In genomic region chr3:174596447-174596982, GRCh38 we compare ENCODE assay signal across 21 cellular contexts.
A peak's percentile ranks its signal among the peaks of the same experiment; 100 is the strongest.
DNase-seq lines count a peak whose midpoint lies in the region; ATAC-seq, FAIRE-seq and TF ChIP-seq lines count a peak whose summit lies in the region.
"Had no signal": no experiment of that assay in that cellular context is flagged by ENCODE, and none has a peak within 500 bp of the region (broad histone marks: within the 10 kb centered on the region; RNA-seq: fewer than 3 reads in every experiment).

No MANE protein-coding gene starts in this region.

- H3K9ac ChIP-seq in SK-N-SH: no peak overlapping the region
- H3K9ac ChIP-seq in astrocyte (ENCODE audit: low read length): no peak overlapping the region

- H3K36me3 Mint-ChIP-seq in astrocyte (ENCODE audit: low read depth, unreplicated experiment): no peaks in the 10 kb centered on the region
- H3K36me3 Mint-ChIP-seq: CD4-positive, alpha-beta memory T cell had no signal

- no peak for FAIRE-seq in astrocyte (lab: Jason Lieb, UNC)
- FAIRE-seq: A204.1, D721Med, G401.6, GM12892, GM19239 had no signal

- no peaks in the 10 kb centered on the region for H3K4me1 Mint-ChIP-seq in astrocyte (ENCODE audit: low read depth, unreplicated experiment)
- H3K4me1 Mint-ChIP-seq: CD4-positive, alpha-beta memory T cell had no signal

- H4K20me1 ChIP-seq in SK-N-SH (ENCODE audit: insufficient read depth) (no peaks in the 10 kb centered on the region), astrocyte (ENCODE audit: insufficient read depth, low read length) (no peaks in the 10 kb centered on the region)

- H3K79me2 ChIP-seq in SK-N-SH (ENCODE audit: insufficient read depth) (no peaks in the 10 kb centered on the region), astrocyte (ENCODE audit: insufficient read depth, low read length) (no peaks in the 10 kb centered on the region)

- H3K27ac Mint-ChIP-seq in astrocyte (ENCODE audit: unreplicated experiment): no peak overlapping the region
- H3K27ac Mint-ChIP-seq: CD4-positive, alpha-beta memory T cell; HFFc6 had no signal

- POLR2A ChIA-PET in SK-N-SH (lab: Yijun Ruan, JAX): no interaction called here

- H3K27ac ChIP-seq in SK-N-SH (ENCODE audit: low read depth in 2 of 2, low read length in 1 of 2) (no peak overlapping the region), astrocyte (ENCODE audit: low read depth, low read length) (no peak overlapping the region)
- H3K27ac ChIP-seq: C4-2B had no signal

- H3K4me3 ChIP-seq in SK-N-SH (ENCODE audit: low read depth in 2 of 2, low read length in 1 of 2): no peak overlapping the region
- H3K4me3 ChIP-seq in astrocyte (ENCODE audit: insufficient read depth, low read depth, low read length): no peak overlapping the region

- ATAC-seq in SK-N-SH treated with all-trans-retinoic acid at 6 μM for 48 hours: no peak
- ATAC-seq in GM18868 (IDR thresholded peaks at IDR 0.05; ENCODE audit: unreplicated experiment): peak; percentile 41
- no peak for ATAC-seq in Right ventricle myocardium superior (ENCODE audit: poor library complexity)
- no peak for ATAC-seq in GM21515 (IDR thresholded peaks at IDR 0.05; ENCODE audit: unreplicated experiment)

- H2AFZ ChIP-seq in SK-N-SH (ENCODE audit: low read depth) (no peak overlapping the region), astrocyte (ENCODE audit: low read depth, low read length) (no peak overlapping the region)

- CTCF ChIA-PET in SK-N-SH (lab: Yijun Ruan, JAX): interaction anchor here (1.1 kb wide), 1 partner anchor 37 kb away, joined by 3 read pairs; no protein-coding TSS in a partner anchor

- no peaks in the 10 kb centered on the region for H3K9me2 ChIP-seq in SK-N-SH

- TF ChIP-seq CTCF in SK-N-SH (IDR thresholded peaks at IDR 0.05) (no peak), astrocyte (IDR thresholded peaks at IDR 0.05; ENCODE audit: insufficient read depth, low read depth, low read length) (no peak)

- DNase-seq in SK-N-SH: no peak
- DNase-seq in MV-4-11 (lab: John Stamatoyannopoulos, UW): peak; percentile 24
- DNase-seq in astrocyte (ENCODE audit: low read depth): peak; percentile 3
- DNase-seq in Right ventricle myocardium superior: no peak
- DNase-seq: BE2C; CD4-positive, alpha-beta memory T cell; DMS153; DMS79 treated with DMSO at 0.1 percent for 48 hours; EL; HCEC 1CT; HFFc6; IMR-90 had no signal

- H3K9me3 ChIP-seq in SK-N-SH (no peaks in the 10 kb centered on the region), astrocyte (ENCODE audit: insufficient read depth, low read depth, low read length) (no peaks in the 10 kb centered on the region)
- H3K9me3 ChIP-seq: BE2C had no signal

- intact Hi-C loops in Right ventricle myocardium superior (cut with DNase I): no loop called here

- H3K4me3 Mint-ChIP-seq in astrocyte (ENCODE audit: unreplicated experiment): no peak overlapping the region
- H3K4me3 Mint-ChIP-seq: CD4-positive, alpha-beta memory T cell; HFFc6 had no signal

- 77% methylated on average over 2 of the region's 2 CpGs for WGBS in SK-N-SH (ENCODE audit: low lambda C conversion rate)

- no peak overlapping the region for H3K4me2 ChIP-seq in SK-N-SH
- H3K4me2 ChIP-seq in astrocyte (ENCODE audit: low read length): no peak overlapping the region

- TF ChIP-seq EP300 in SK-N-SH (IDR thresholded peaks at IDR 0.05; ENCODE audit: borderline replicate concordance in 1 of 2, low read depth in 1 of 2, low read length in 1 of 2): peak in 1 of 2 experiments; percentile 23; a peak in 1 of 4 replicates

- no peaks in the 10 kb centered on the region for H3K9me3 Mint-ChIP-seq in astrocyte (ENCODE audit: unreplicated experiment)
- H3K9me3 Mint-ChIP-seq: HFFc6 had no signal

- H3K27me3 ChIP-seq in SK-N-SH (ENCODE audit: insufficient read depth): no peaks in the 10 kb centered on the region
- no peaks in the 10 kb centered on the region for H3K27me3 ChIP-seq in astrocyte (ENCODE audit: insufficient read depth, low read length)
- H3K27me3 ChIP-seq: BE2C had no signal

- H3K27me3 Mint-ChIP-seq in astrocyte (ENCODE audit: low read depth, unreplicated experiment): no peaks in the 10 kb centered on the region
- H3K27me3 Mint-ChIP-seq: CD4-positive, alpha-beta memory T cell had no signal

- TF ChIP-seq RAD21 in SK-N-SH (IDR thresholded peaks at IDR 0.05; ENCODE audit: low read length): no peak

- H3F3A ChIP-seq in SK-N-SH (replicated peaks; ENCODE audit: insufficient read depth): no peaks in the 10 kb centered on the region

- H3K4me1 ChIP-seq in SK-N-SH (ENCODE audit: control insufficient read depth in 1 of 2, insufficient read depth in 2 of 2, low read depth in 1 of 2, low read length in 1 of 2): no peaks in the 10 kb centered on the region
- no peaks in the 10 kb centered on the region for H3K4me1 ChIP-seq in astrocyte (ENCODE audit: insufficient read depth, low read length)
- H3K4me1 ChIP-seq: BE2C had no signal

- no peaks in the 10 kb centered on the region for H3K36me3 ChIP-seq in SK-N-SH (replicated peaks in 1 of 2; ENCODE audit: control insufficient read depth in 1 of 2, insufficient read depth in 2 of 2, low read length in 1 of 2)
- H3K36me3 ChIP-seq in astrocyte (ENCODE audit: insufficient read depth, low read length): no peaks in the 10 kb centered on the region
- H3K36me3 ChIP-seq: BE2C had no signal

TF ChIP-seq in SK-N-SH, 30 proteins besides CTCF, POLR2A, EP300 and RAD21:
- TF ChIP-seq CHD2 (IDR thresholded peaks at IDR 0.05; ENCODE audit: low read length, partially characterized antibody) (no peak), JUND (IDR thresholded peaks at IDR 0.05) (peak; percentile 31; the same call in 1 of the 2 replicates), TCF12 (IDR thresholded peaks at IDR 0.05) (peak; percentile 48; the same call in 1 of the 2 replicates), PBX3 (IDR thresholded peaks at IDR 0.05) (peak; percentile 63; the same call in 1 of the 2 replicates), ELF1 (IDR thresholded peaks at IDR 0.05) (no peak), USF1 (IDR thresholded peaks at IDR 0.05; ENCODE audit: borderline replicate concordance, low read depth) (no peak)

TF ChIP-seq in SK-N-SH treated with all-trans-retinoic acid at 6 μM for 48 hours, 23 proteins besides CTCF, POLR2A, EP300 and RAD21:
- TF ChIP-seq OSR1 (CRISPR knock-in tag; IDR thresholded peaks at IDR 0.05) (no peak), ZFP30 (CRISPR knock-in tag; IDR thresholded peaks at IDR 0.05) (no peak), ZNF8 (CRISPR knock-in tag; IDR thresholded peaks at IDR 0.05) (no peak), ESRRG (CRISPR knock-in tag; IDR thresholded peaks at IDR 0.05) (no peak), ZFP3 (CRISPR knock-in tag; IDR thresholded peaks at IDR 0.05) (no peak), PPARA (CRISPR knock-in tag; IDR thresholded peaks at IDR 0.05; ENCODE audit: borderline replicate concordance) (no peak), ARNTL (CRISPR knock-in tag; IDR thresholded peaks at IDR 0.05; ENCODE audit: borderline replicate concordance, low read depth) (no peak), CSDC2 (CRISPR knock-in tag; IDR thresholded peaks at IDR 0.05) (no peak), TSHZ2 (CRISPR knock-in tag; IDR thresholded peaks at IDR 0.05) (no peak), TCF4 (CRISPR knock-in tag; IDR thresholded peaks at IDR 0.05; ENCODE audit: borderline replicate concordance) (no peak), ZNF70 (CRISPR knock-in tag; IDR thresholded peaks at IDR 0.05) (no peak), ISL1 (CRISPR knock-in tag; IDR thresholded peaks at IDR 0.05) (no peak), BACH2 (CRISPR knock-in tag; IDR thresholded peaks at IDR 0.05; ENCODE audit: borderline replicate concordance) (no peak), PATZ1 (CRISPR knock-in tag; IDR thresholded peaks at IDR 0.05; ENCODE audit: borderline replicate concordance) (no peak), TOX (CRISPR knock-in tag; IDR thresholded peaks at IDR 0.05; ENCODE audit: borderline replicate concordance) (no peak), ZNF565 (CRISPR knock-in tag; conservative IDR thresholded peaks at IDR 0.05; ENCODE audit: low read depth) (no peak), GLIS3 (CRISPR knock-in tag; IDR thresholded peaks at IDR 0.05) (no peak)

Comparison
In these comparisons a context has a peak if more than half of its experiments do, and no peak if none do; other contexts are left out.
1. DNase-seq: peak in MV-4-11 (single experiment) and astrocyte (single experiment); none in SK-N-SH (single experiment) and Right ventricle myocardium superior (single experiment).